ENCODE assay signal across 8 cellular contexts in the genomic region with DNA sequence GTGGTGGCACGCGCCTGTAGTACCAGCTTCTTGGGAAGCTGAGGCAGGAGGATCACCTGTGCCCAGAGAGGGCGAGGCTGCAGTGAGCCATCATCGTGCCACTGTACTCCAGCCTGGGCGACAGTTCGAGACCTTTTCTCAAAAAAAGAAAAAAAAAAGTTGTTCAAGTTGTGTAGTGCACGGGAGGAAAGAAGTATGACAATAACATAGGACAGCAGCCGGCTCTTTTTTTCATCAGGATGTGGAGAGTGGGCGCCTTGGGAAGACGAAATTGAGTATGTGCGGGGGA. TPM values are rescaled to one million over a fixed set of nuclear protein-coding genes. Genes with fewer than 3 reads are reported as not detected.
DNase-seq lines count a peak whose midpoint lies in the region; ATAC-seq and TF ChIP-seq lines count a peak whose summit lies in the region.

No MANE protein-coding gene starts in this region.

- no peaks in the 10 kb centered on the region for H3K36me3 ChIP-seq in H7 (replicated peaks; ENCODE audit: control insufficient read depth, insufficient read depth, low read length)
- no peaks in the 10 kb centered on the region for H3K36me3 ChIP-seq in skeletal muscle tissue (ENCODE audit: control insufficient read depth in 3 of 3, insufficient read depth in 3 of 3, low read length in 3 of 3)

- POLR2A ChIA-PET in WTC11 (lab: Charles Lee), result interaction anchor here (0.6 to 4.7 kb wide), 19 partner anchors 8 to 210 kb away, joined by 3 to 60 read pairs (median 5); a partner anchor contains a TSS

- H3K4me3 Mint-ChIP-seq in WTC11, result peak overlapping the region; percentile 97

- H3K27me3 ChIP-seq in H7 (ENCODE audit: control insufficient read depth, insufficient read depth, low read length), result no peaks in the 10 kb centered on the region
- no peaks in the 10 kb centered on the region for H3K27me3 ChIP-seq in foreskin keratinocyte
- H3K27me3 ChIP-seq in skeletal muscle tissue (ENCODE audit: control insufficient read depth in 3 of 3, insufficient read depth in 3 of 3, low read length in 3 of 3), result no peaks in the 10 kb centered on the region

- H3K4me1 ChIP-seq in foreskin keratinocyte (no peaks in the 10 kb centered on the region), skeletal muscle tissue (ENCODE audit: control insufficient read depth in 3 of 3, insufficient read depth in 3 of 3, low read length in 3 of 3) (peaks cover 40 to 45% (median 42%) of the 10 kb centered on the region in 3 donors)

- no peaks in the 10 kb centered on the region for H3K9me3 Mint-ChIP-seq in WTC11

- H3K36me3 Mint-ChIP-seq in WTC11, result no peaks in the 10 kb centered on the region

- DNase-seq in H7 (no peak), WTC11 (ENCODE audit: low spot score) (no peak), foreskin keratinocyte (no peak), SIG-M5 treated with dmso at 0.1 percent for 504 hours (lab: John Stamatoyannopoulos, UW; ENCODE audit: unreplicated experiment) (no peak), UCSD-AML1 (lab: John Stamatoyannopoulos, UW; ENCODE audit: unreplicated experiment) (no peak), NCI-H345 treated with DMSO at 0.1 percent for 48 hours (lab: John Stamatoyannopoulos, UW; ENCODE audit: unreplicated experiment) (no peak)

- peak overlapping the region; percentile 73 for H3K4me3 ChIP-seq in H7 (ENCODE audit: insufficient read depth, low read depth, low read length)
- peak overlapping the region; percentile 59 to 87 (median 79) for H3K4me3 ChIP-seq in skeletal muscle tissue (ENCODE audit: low read length in 3 of 3)

- H3K27ac Mint-ChIP-seq in WTC11, result peak overlapping the region; percentile 100

- TF ChIP-seq CTCF in WTC11 (IDR thresholded peaks at IDR 0.05) (no peak), foreskin keratinocyte (conservative IDR thresholded peaks at IDR 0.05) (no peak)

- CTCF ChIA-PET in WTC11 (lab: Charles Lee), result interaction anchor here (0.6 to 2.1 kb wide), 7 partner anchors 8 to 433 kb away, joined by 4 to 11 read pairs (median 5); a partner anchor contains a TSS

- ATAC-seq in WTC11 (0 out of 2 replicates have a peak, but pooled peaks have one; percentile 0), foreskin keratinocyte (no peak), HG02970 (IDR thresholded peaks at IDR 0.05; ENCODE audit: low FRiP score, unreplicated experiment) (no peak)

- no peaks in the 10 kb centered on the region for H3K9me3 ChIP-seq in skeletal muscle tissue (ENCODE audit: control insufficient read depth in 3 of 3, low read length in 3 of 3)

- H3K27ac ChIP-seq in foreskin keratinocyte (peak overlapping the region; percentile 95), skeletal muscle tissue (ENCODE audit: low read depth, low read length) (peak overlapping the region; percentile 100)

- H3K4me1 Mint-ChIP-seq in WTC11, result peaks cover 60% of the 10 kb centered on the region

- no peaks in the 10 kb centered on the region; the same call in 1 of the 2 replicates for H3K27me3 Mint-ChIP-seq in WTC11 (ENCODE audit: low read depth)

- peak overlapping the region; percentile 98 to 100 (median 99) for H3K9ac ChIP-seq in skeletal muscle tissue (ENCODE audit: low read depth in 1 of 3, low read length in 3 of 3)

TF ChIP-seq in WTC11, 78 proteins besides CTCF, POLR2A, EP300 and RAD21:
- TF ChIP-seq, protein P1, sequence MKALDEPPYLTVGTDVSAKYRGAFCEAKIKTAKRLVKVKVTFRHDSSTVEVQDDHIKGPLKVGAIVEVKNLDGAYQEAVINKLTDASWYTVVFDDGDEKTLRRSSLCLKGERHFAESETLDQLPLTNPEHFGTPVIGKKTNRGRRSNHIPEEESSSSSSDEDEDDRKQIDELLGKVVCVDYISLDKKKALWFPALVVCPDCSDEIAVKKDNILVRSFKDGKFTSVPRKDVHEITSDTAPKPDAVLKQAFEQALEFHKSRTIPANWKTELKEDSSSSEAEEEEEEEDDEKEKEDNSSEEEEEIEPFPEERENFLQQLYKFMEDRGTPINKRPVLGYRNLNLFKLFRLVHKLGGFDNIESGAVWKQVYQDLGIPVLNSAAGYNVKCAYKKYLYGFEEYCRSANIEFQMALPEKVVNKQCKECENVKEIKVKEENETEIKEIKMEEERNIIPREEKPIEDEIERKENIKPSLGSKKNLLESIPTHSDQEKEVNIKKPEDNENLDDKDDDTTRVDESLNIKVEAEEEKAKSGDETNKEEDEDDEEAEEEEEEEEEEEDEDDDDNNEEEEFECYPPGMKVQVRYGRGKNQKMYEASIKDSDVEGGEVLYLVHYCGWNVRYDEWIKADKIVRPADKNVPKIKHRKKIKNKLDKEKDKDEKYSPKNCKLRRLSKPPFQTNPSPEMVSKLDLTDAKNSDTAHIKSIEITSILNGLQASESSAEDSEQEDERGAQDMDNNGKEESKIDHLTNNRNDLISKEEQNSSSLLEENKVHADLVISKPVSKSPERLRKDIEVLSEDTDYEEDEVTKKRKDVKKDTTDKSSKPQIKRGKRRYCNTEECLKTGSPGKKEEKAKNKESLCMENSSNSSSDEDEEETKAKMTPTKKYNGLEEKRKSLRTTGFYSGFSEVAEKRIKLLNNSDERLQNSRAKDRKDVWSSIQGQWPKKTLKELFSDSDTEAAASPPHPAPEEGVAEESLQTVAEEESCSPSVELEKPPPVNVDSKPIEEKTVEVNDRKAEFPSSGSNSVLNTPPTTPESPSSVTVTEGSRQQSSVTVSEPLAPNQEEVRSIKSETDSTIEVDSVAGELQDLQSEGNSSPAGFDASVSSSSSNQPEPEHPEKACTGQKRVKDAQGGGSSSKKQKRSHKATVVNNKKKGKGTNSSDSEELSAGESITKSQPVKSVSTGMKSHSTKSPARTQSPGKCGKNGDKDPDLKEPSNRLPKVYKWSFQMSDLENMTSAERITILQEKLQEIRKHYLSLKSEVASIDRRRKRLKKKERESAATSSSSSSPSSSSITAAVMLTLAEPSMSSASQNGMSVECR (CRISPR knock-in tag; IDR thresholded peaks at IDR 0.05; ENCODE audit: borderline replicate concordance), result no peak
- TF ChIP-seq, protein P2, sequence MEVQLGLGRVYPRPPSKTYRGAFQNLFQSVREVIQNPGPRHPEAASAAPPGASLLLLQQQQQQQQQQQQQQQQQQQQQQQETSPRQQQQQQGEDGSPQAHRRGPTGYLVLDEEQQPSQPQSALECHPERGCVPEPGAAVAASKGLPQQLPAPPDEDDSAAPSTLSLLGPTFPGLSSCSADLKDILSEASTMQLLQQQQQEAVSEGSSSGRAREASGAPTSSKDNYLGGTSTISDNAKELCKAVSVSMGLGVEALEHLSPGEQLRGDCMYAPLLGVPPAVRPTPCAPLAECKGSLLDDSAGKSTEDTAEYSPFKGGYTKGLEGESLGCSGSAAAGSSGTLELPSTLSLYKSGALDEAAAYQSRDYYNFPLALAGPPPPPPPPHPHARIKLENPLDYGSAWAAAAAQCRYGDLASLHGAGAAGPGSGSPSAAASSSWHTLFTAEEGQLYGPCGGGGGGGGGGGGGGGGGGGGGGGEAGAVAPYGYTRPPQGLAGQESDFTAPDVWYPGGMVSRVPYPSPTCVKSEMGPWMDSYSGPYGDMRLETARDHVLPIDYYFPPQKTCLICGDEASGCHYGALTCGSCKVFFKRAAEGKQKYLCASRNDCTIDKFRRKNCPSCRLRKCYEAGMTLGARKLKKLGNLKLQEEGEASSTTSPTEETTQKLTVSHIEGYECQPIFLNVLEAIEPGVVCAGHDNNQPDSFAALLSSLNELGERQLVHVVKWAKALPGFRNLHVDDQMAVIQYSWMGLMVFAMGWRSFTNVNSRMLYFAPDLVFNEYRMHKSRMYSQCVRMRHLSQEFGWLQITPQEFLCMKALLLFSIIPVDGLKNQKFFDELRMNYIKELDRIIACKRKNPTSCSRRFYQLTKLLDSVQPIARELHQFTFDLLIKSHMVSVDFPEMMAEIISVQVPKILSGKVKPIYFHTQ (CRISPR knock-in tag; IDR thresholded peaks at IDR 0.05), result 0 out of 2 replicates have a peak, but pooled peaks have one; percentile 7
- TF ChIP-seq ESRRA (CRISPR knock-in tag; IDR thresholded peaks at IDR 0.05; ENCODE audit: borderline replicate concordance), result no peak

RNA-seq across cellular contexts. Expression of a gene that starts 36.5 kb away (rescaled TPM):
- 52.6 and 63.2 TPM in 2 replicates for total RNA-seq in H7 (2014; rRNA removed; shearing (Covaris generic))
- total RNA-seq in WTC11 (2021), result 489 to 528 TPM (median 518 TPM) in 3 replicates
- 115 and 138 TPM in 2 replicates for total RNA-seq in foreskin keratinocyte
- 288 and 309 TPM in 2 replicates for polyA plus RNA-seq in foreskin keratinocyte
- 45.4 TPM for total RNA-seq in skeletal muscle tissue
